ENCODE assay signal across 15 cellular contexts in genomic region chr3:66456711-66457173, GRCh38. TPM values are rescaled to one million over a fixed set of nuclear protein-coding genes. Genes with fewer than 3 reads are reported as not detected.
DNase-seq lines count a peak whose midpoint lies in the region; ATAC-seq, FAIRE-seq and TF ChIP-seq lines count a peak whose summit lies in the region.
"Had no signal": no experiment of that assay in that cellular context is flagged by ENCODE, and none has a peak within 500 bp of the region (broad histone marks: within the 10 kb centered on the region; RNA-seq: fewer than 3 reads in every experiment).

No MANE protein-coding gene starts in this region.

- H3K9me3 ChIP-seq in heart right ventricle (no peaks in the 10 kb centered on the region), pancreas (no peaks in the 10 kb centered on the region)
- H3K9me3 ChIP-seq: thoracic aorta had no signal

- TF ChIP-seq CTCF in heart right ventricle (IDR thresholded peaks at IDR 0.05) (no peak), pancreas (IDR thresholded peaks at IDR 0.05) (no peak)

- H3K4me3 ChIP-seq in heart right ventricle (no peak overlapping the region), pancreas (no peak overlapping the region)
- H3K4me3 ChIP-seq: thoracic aorta had no signal

- H3K27me3 ChIP-seq in heart right ventricle (no peaks in the 10 kb centered on the region), pancreas (no peaks in the 10 kb centered on the region)

- peak in 8 of 14 donors; percentile 31 to 68 (median 52) for DNase-seq in C1 segment of cervical spinal cord (lab: John Stamatoyannopoulos, UW)
- DNase-seq in anterior cingulate cortex (lab: John Stamatoyannopoulos, UW), result peak in 43 of 58 donors; percentile 8 to 71 (median 39)
- DNase-seq in heart right ventricle, result peak; percentile 58 to 69
- DNase-seq in pancreas, result no peak
- DNase-seq in COLO668 (lab: John Stamatoyannopoulos, UW; ENCODE audit: unreplicated experiment), result no peak
- no peak for DNase-seq in NCI-H510A (lab: John Stamatoyannopoulos, UW)
- DNase-seq: activated naive CD4-positive, alpha-beta T cell treated with anti-CD3 and anti-CD28 coated beads, Interleukin-2, amount 10 ng/mL, durations not matched to agents 7 days and 5 days; GDM1; NCI-H1105; NCI-H69; stimulated activated CD4-positive, alpha-beta T cell treated with anti-CD3 and anti-CD28 coated beads, Interleukin-4, amount 100 ng/mL, for 1 hour had no signal

- no peak for FAIRE-seq in pancreas (lab: Jason Lieb, UNC)

- peaks cover 0 to 42% (median 4%) of the 10 kb centered on the region in 9 donors for H3K36me3 ChIP-seq in heart right ventricle
- H3K36me3 ChIP-seq in pancreas, result peaks cover 0 to 46% (median 4%) of the 10 kb centered on the region in 3 donors

- WGBS in heart right ventricle, 2 donors, result 26 to 39% methylated on average over 10 of the region's 10 CpGs
- 78 to 83% methylated on average over 10 of the region's 10 CpGs for WGBS in pancreas, 2 donors

- intact Hi-C loops in heart right ventricle (cut with DNase I), result no loop called here
- intact Hi-C loops in pancreas (cut with DNase I), result no loop called here

- H3K4me1 ChIP-seq in heart right ventricle, result peaks cover 25 to 88% (median 82%) of the 10 kb centered on the region in 9 donors
- peaks cover 18 to 23% (median 18%) of the 10 kb centered on the region in 3 donors for H3K4me1 ChIP-seq in pancreas

- ATAC-seq in heart right ventricle (peak; percentile 73 to 85 (median 76)), pancreas (peak in 3 of 4 donors; percentile 11 to 23 (median 13)), GM21526 (IDR thresholded peaks at IDR 0.05; ENCODE audit: low FRiP score, unreplicated experiment) (no peak), GM21576 (IDR thresholded peaks at IDR 0.05; ENCODE audit: unreplicated experiment) (no peak)
- ATAC-seq: SK-N-SH treated with all-trans-retinoic acid at 6 μM for 48 hours had no signal

- H3K27ac ChIP-seq in heart right ventricle (peak overlapping the region in 9 of 10 donors; percentile 38 to 73 (median 64)), pancreas (no peak overlapping the region)

RNA-seq across cellular contexts. Expression of gene LRIG1, which starts 44.1 kb away (rescaled TPM):
- total RNA-seq in heart right ventricle (100 to 1,000 TPM in 3 of 10 donors, 10 to 100 TPM in 7; 71.9 to 109 (median 95.2) TPM), pancreas (100 to 1,000 TPM in 1 of 6 donors, 10 to 100 TPM in 5; 57.8 to 104 (median 80.5) TPM)
- polyA plus RNA-seq in heart right ventricle (10 to 100 TPM; 23.8 to 33.8 TPM), pancreas (10 to 100 TPM; 32.7 to 35.8 TPM)

Comparison
In these comparisons a context has a peak if more than half of its experiments do, and no peak if none do; other contexts are left out.
1. DNase-seq: peak in C1 segment of cervical spinal cord (8 of 14), anterior cingulate cortex (43 of 58) and heart right ventricle (2 of 2); none in pancreas (0 of 6), COLO668 (single experiment) and NCI-H510A (single experiment).
2. ATAC-seq: peak in heart right ventricle (8 of 8) and pancreas (3 of 4); none in GM21526 (single experiment) and GM21576 (single experiment).
3. H3K27ac ChIP-seq: peak in heart right ventricle (9 of 10); none in pancreas (0 of 4).